ENCODE assay signal across 1 cellular context in the genomic region with DNA sequence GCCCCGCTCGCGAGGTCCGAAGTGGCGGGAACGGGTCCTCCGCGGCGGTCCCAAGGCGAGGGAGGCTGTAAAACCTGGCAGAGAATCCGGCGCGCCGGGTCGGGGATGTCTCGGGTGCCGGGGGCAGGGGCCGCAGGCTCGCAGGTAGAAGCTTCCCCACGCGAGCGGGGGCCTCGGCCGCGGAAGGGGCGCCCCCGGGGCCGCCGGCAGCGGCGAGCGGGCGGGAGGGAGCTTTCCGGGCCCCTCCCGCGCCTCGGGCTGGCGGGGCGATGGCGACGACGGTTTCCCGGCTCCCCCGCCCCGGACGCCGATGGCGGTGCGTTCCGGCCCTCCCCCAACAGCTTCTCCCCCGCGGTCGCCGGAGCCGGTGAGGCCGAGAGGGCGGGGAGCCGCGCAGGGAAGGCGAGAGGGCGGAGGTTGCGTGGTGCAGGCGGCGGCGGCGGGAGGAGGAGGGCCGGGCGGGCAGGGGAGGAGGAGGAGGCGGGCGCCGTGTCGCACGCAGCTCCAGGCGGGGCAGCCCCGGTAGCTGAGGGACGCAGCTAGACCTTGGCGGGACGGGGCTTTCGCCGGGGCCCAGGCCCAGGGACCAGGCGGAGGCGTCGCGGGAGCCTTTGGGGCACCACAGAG.
TF ChIP-seq lines count a peak whose summit lies in the region.

TSS of gene CUL1 (plus strand) at position 507 of the 627 bp plus-strand sequence. CDS start 31,220 bp downstream, outside the sequence.

TF ChIP-seq in WTC11, 78 proteins besides CTCF, POLR2A, EP300 and RAD21 (continued from another document and continues in another):
- TF ChIP-seq, protein P1, sequence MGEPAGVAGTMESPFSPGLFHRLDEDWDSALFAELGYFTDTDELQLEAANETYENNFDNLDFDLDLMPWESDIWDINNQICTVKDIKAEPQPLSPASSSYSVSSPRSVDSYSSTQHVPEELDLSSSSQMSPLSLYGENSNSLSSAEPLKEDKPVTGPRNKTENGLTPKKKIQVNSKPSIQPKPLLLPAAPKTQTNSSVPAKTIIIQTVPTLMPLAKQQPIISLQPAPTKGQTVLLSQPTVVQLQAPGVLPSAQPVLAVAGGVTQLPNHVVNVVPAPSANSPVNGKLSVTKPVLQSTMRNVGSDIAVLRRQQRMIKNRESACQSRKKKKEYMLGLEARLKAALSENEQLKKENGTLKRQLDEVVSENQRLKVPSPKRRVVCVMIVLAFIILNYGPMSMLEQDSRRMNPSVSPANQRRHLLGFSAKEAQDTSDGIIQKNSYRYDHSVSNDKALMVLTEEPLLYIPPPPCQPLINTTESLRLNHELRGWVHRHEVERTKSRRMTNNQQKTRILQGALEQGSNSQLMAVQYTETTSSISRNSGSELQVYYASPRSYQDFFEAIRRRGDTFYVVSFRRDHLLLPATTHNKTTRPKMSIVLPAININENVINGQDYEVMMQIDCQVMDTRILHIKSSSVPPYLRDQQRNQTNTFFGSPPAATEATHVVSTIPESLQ (CRISPR knock-in tag; IDR thresholded peaks at IDR 0.05), result no peak
- TF ChIP-seq, protein P2, sequence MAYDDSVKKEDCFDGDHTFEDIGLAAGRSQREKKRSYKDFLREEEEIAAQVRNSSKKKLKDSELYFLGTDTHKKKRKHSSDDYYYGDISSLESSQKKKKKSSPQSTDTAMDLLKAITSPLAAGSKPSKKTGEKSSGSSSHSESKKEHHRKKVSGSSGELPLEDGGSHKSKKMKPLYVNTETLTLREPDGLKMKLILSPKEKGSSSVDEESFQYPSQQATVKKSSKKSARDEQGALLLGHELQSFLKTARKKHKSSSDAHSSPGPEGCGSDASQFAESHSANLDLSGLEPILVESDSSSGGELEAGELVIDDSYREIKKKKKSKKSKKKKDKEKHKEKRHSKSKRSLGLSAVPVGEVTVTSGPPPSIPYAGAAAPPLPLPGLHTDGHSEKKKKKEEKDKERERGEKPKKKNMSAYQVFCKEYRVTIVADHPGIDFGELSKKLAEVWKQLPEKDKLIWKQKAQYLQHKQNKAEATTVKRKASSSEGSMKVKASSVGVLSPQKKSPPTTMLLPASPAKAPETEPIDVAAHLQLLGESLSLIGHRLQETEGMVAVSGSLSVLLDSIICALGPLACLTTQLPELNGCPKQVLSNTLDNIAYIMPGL (CRISPR knock-in tag; IDR thresholded peaks at IDR 0.05), result peak; percentile 9; the same call in 1 of the 2 replicates
- TF ChIP-seq, protein P3, sequence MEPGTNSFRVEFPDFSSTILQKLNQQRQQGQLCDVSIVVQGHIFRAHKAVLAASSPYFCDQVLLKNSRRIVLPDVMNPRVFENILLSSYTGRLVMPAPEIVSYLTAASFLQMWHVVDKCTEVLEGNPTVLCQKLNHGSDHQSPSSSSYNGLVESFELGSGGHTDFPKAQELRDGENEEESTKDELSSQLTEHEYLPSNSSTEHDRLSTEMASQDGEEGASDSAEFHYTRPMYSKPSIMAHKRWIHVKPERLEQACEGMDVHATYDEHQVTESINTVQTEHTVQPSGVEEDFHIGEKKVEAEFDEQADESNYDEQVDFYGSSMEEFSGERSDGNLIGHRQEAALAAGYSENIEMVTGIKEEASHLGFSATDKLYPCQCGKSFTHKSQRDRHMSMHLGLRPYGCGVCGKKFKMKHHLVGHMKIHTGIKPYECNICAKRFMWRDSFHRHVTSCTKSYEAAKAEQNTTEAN (CRISPR knock-in tag; IDR thresholded peaks at IDR 0.05), result no peak
- TF ChIP-seq JAZF1 (CRISPR knock-in tag; IDR thresholded peaks at IDR 0.05) (no peak), ZNF416 (CRISPR knock-in tag; IDR thresholded peaks at IDR 0.05) (0 out of 2 replicates have a peak, but pooled peaks have one; percentile 19), TEAD1 (CRISPR knock-in tag; IDR thresholded peaks at IDR 0.05) (no peak), ZNF121 (CRISPR knock-in tag; IDR thresholded peaks at IDR 0.05) (no peak), FOXK1 (CRISPR knock-in tag; IDR thresholded peaks at IDR 0.05) (no peak), FOXP1 (CRISPR knock-in tag; IDR thresholded peaks at IDR 0.05; ENCODE audit: borderline replicate concordance) (peak; percentile 33; the same call in 1 of the 2 replicates), MXD4 (CRISPR knock-in tag; IDR thresholded peaks at IDR 0.05; ENCODE audit: borderline replicate concordance) (no peak), ELF4 (CRISPR knock-in tag; IDR thresholded peaks at IDR 0.05; ENCODE audit: low read depth) (no peak), AFF4 (CRISPR knock-in tag; IDR thresholded peaks at IDR 0.05; ENCODE audit: borderline replicate concordance) (no peak), ZNF396 (CRISPR knock-in tag; IDR thresholded peaks at IDR 0.05; ENCODE audit: borderline replicate concordance) (no peak), ZNF671 (CRISPR knock-in tag; IDR thresholded peaks at IDR 0.05) (no peak), IRF1 (CRISPR knock-in tag; IDR thresholded peaks at IDR 0.05) (no peak), GABPB1 (CRISPR knock-in tag; IDR thresholded peaks at IDR 0.05) (no peak; the same call in 1 of the 2 replicates), CDX4 (CRISPR knock-in tag; IDR thresholded peaks at IDR 0.05; ENCODE audit: borderline replicate concordance) (no peak), SMAD3 (CRISPR knock-in tag; IDR thresholded peaks at IDR 0.05; ENCODE audit: borderline replicate concordance) (no peak), PRDM15 (CRISPR knock-in tag; IDR thresholded peaks at IDR 0.05) (peak; percentile 94), SMAD4 (CRISPR knock-in tag; IDR thresholded peaks at IDR 0.05) (no peak), ZNF232 (CRISPR knock-in tag; IDR thresholded peaks at IDR 0.05) (0 out of 2 replicates have a peak, but pooled peaks have one; percentile 31), ZSCAN18 (CRISPR knock-in tag; IDR thresholded peaks at IDR 0.05) (no peak)
- TF ChIP-seq, protein P4, sequence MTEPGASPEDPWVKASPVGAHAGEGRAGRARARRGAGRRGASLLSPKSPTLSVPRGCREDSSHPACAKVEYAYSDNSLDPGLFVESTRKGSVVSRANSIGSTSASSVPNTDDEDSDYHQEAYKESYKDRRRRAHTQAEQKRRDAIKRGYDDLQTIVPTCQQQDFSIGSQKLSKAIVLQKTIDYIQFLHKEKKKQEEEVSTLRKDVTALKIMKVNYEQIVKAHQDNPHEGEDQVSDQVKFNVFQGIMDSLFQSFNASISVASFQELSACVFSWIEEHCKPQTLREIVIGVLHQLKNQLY (CRISPR knock-in tag; IDR thresholded peaks at IDR 0.05), result no peak
- TF ChIP-seq, protein P5, sequence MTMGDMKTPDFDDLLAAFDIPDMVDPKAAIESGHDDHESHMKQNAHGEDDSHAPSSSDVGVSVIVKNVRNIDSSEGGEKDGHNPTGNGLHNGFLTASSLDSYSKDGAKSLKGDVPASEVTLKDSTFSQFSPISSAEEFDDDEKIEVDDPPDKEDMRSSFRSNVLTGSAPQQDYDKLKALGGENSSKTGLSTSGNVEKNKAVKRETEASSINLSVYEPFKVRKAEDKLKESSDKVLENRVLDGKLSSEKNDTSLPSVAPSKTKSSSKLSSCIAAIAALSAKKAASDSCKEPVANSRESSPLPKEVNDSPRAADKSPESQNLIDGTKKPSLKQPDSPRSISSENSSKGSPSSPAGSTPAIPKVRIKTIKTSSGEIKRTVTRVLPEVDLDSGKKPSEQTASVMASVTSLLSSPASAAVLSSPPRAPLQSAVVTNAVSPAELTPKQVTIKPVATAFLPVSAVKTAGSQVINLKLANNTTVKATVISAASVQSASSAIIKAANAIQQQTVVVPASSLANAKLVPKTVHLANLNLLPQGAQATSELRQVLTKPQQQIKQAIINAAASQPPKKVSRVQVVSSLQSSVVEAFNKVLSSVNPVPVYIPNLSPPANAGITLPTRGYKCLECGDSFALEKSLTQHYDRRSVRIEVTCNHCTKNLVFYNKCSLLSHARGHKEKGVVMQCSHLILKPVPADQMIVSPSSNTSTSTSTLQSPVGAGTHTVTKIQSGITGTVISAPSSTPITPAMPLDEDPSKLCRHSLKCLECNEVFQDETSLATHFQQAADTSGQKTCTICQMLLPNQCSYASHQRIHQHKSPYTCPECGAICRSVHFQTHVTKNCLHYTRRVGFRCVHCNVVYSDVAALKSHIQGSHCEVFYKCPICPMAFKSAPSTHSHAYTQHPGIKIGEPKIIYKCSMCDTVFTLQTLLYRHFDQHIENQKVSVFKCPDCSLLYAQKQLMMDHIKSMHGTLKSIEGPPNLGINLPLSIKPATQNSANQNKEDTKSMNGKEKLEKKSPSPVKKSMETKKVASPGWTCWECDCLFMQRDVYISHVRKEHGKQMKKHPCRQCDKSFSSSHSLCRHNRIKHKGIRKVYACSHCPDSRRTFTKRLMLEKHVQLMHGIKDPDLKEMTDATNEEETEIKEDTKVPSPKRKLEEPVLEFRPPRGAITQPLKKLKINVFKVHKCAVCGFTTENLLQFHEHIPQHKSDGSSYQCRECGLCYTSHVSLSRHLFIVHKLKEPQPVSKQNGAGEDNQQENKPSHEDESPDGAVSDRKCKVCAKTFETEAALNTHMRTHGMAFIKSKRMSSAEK (CRISPR knock-in tag; IDR thresholded peaks at IDR 0.05; ENCODE audit: borderline replicate concordance), result no peak
- TF ChIP-seq, protein P6, sequence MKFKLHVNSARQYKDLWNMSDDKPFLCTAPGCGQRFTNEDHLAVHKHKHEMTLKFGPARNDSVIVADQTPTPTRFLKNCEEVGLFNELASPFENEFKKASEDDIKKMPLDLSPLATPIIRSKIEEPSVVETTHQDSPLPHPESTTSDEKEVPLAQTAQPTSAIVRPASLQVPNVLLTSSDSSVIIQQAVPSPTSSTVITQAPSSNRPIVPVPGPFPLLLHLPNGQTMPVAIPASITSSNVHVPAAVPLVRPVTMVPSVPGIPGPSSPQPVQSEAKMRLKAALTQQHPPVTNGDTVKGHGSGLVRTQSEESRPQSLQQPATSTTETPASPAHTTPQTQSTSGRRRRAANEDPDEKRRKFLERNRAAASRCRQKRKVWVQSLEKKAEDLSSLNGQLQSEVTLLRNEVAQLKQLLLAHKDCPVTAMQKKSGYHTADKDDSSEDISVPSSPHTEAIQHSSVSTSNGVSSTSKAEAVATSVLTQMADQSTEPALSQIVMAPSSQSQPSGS (CRISPR knock-in tag; IDR thresholded peaks at IDR 0.05; ENCODE audit: borderline replicate concordance, low read depth), result no peak
